Comparison of ENCODE assay signal across 8 cellular contexts in genomic region chr7:7321681-7322080, GRCh38.
DNase-seq lines count a peak whose midpoint lies in the region; ATAC-seq and TF ChIP-seq lines count a peak whose summit lies in the region.

No MANE protein-coding gene starts in this region.

- ATAC-seq in GM18519 (IDR thresholded peaks at IDR 0.05; ENCODE audit: low FRiP score, unreplicated experiment) (peak; percentile 97), HG02870 (IDR thresholded peaks at IDR 0.05; ENCODE audit: unreplicated experiment) (peak; percentile 94), mucosa of descending colon (peak; percentile 97), left cardiac atrium (no peak)

- no peaks in the 10 kb centered on the region for H3K4me1 ChIP-seq in mucosa of descending colon (ENCODE audit: low read depth)
- no peaks in the 10 kb centered on the region for H3K4me1 ChIP-seq in HAP-1

- in situ Hi-C loops in HAP-1 (cut with MboI; ENCODE audit: low sequenced_read_pairs), result no loop called here

- TF ChIP-seq CTCF in mucosa of descending colon (IDR thresholded peaks at IDR 0.05), result no peak

- no peaks in the 10 kb centered on the region for H3K27me3 ChIP-seq in HAP-1 (ENCODE audit: low read depth)

- H3K36me3 ChIP-seq in mucosa of descending colon (ENCODE audit: low read depth) (no peaks in the 10 kb centered on the region), HAP-1 (replicated peaks) (no peaks in the 10 kb centered on the region)

- intact Hi-C loops in mucosa of descending colon (cut with DNase I, micrococcal nuclease), result no loop called here
- intact Hi-C loops in left cardiac atrium (cut with DNase I), result no loop called here

- H3K9me3 ChIP-seq in mucosa of descending colon, result no peaks in the 10 kb centered on the region
- no peaks in the 10 kb centered on the region for H3K9me3 ChIP-seq in HAP-1

- DNase-seq in NCI-H526 treated with DMSO at 0.1 percent for 48 hours (lab: John Stamatoyannopoulos, UW), result peak; percentile 85
- DNase-seq in mucosa of descending colon, result peak in 1 of 3 donors; percentile 34
- no peak for DNase-seq in left cardiac atrium
- DNase-seq in UCSD-AML1 (lab: John Stamatoyannopoulos, UW; ENCODE audit: unreplicated experiment), result no peak
- DNase-seq in HAP-1 (ENCODE audit: low spot score in 2 of 2), result no peak
- no peak for DNase-seq in pons (ENCODE audit: low spot score)

- H3K4me3 ChIP-seq in mucosa of descending colon (no peak overlapping the region), HAP-1 (no peak overlapping the region)

Comparison
In these comparisons a context has a peak if more than half of its experiments do, and no peak if none do; other contexts are left out.
1. ATAC-seq: peak in GM18519 (single experiment), HG02870 (single experiment) and mucosa of descending colon (single experiment); none in left cardiac atrium (0 of 2).